15 cellular contexts compared by ENCODE assay signal in the genomic region with DNA sequence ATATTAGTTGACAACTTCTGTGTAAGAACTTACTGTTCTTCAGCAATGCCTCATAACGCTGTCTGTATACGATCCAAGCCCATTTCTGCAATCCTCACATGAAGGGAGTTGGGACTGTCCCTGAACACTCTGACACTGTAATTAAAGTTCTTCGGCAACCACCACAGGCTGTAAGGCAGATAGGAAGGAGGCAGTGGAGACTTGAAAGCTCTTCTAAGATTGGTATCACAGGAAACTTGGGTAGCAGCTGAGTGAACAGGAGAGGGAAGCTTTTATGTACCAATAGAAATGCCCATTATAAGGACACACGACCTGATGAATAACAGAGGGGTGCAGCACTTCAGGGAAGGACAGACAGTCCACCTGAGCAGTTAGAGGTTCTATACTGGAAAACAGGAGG. TPM values are rescaled to one million over a fixed set of nuclear protein-coding genes. Genes with fewer than 3 reads are reported as not detected.
DNase-seq lines count a peak whose midpoint lies in the region; ATAC-seq and TF ChIP-seq lines count a peak whose summit lies in the region.
"Had no signal": no experiment of that assay in that cellular context is flagged by ENCODE, and none has a peak within 500 bp of the region (broad histone marks: within the 10 kb centered on the region; RNA-seq: fewer than 3 reads in every experiment).

No MANE protein-coding gene starts in this region.

- ATAC-seq in DND-41 (ENCODE audit: insufficient read depth, low read depth) (peak; percentile 77), GM21423 (IDR thresholded peaks at IDR 0.05; ENCODE audit: unreplicated experiment) (peak; percentile 35), WTC11 (no peak)
- ATAC-seq: activated T-cell treated with anti-CD3 and anti-CD28 coated beads, Interleukin-2, amount 50 U/mL, for 4 hours; HCT116 had no signal

- intact Hi-C loops in posterior cingulate gyrus (cut with DNase I): loop anchor here (5.0 kb wide), 1 partner anchor 282 kb away; no protein-coding TSS in a partner anchor

- POLR2A ChIA-PET in WTC11 (lab: Charles Lee): no interaction called here

- peak overlapping the region; percentile 24 for H3K9ac ChIP-seq in DND-41 (ENCODE audit: low read depth, low read length)

- H3K4me2 ChIP-seq in DND-41 (ENCODE audit: insufficient read depth, low read length): peak overlapping the region; percentile 31

- H3K4me1 ChIP-seq in DND-41 (ENCODE audit: insufficient read depth, low read length) (peaks cover 59% of the 10 kb centered on the region), neutrophil (ENCODE audit: control insufficient read depth in 1 of 2, insufficient read depth in 1 of 2, low read depth in 1 of 2, low read length in 1 of 2) (peaks cover 58 to 59% of the 10 kb centered on the region in 2 experiments)

- H3K79me2 ChIP-seq in DND-41 (ENCODE audit: insufficient read depth, low read length): no peaks in the 10 kb centered on the region; the same call in 1 of the 2 replicates

- H3K27me3 Mint-ChIP-seq in WTC11 (ENCODE audit: low read depth): no peaks in the 10 kb centered on the region

- no peaks in the 10 kb centered on the region for H3K27me3 ChIP-seq in DND-41 (ENCODE audit: insufficient read depth, low read length, poor library complexity)
- no peaks in the 10 kb centered on the region for H3K27me3 ChIP-seq in neutrophil
- no peaks in the 10 kb centered on the region for H3K27me3 ChIP-seq in H7 (ENCODE audit: control insufficient read depth, insufficient read depth, low read length)
- H3K27me3 ChIP-seq: colonic mucosa, sigmoid colon had no signal

- peak overlapping the region; percentile 5; the same call in 1 of the 2 replicates for H3K27ac Mint-ChIP-seq in WTC11

- DNase-seq in DND-41: peak; percentile 53
- no peak for DNase-seq in WTC11 (ENCODE audit: low spot score)
- DNase-seq in amniotic stem cell (lab: John Stamatoyannopoulos, UW): no peak
- DNase-seq in H7: no peak
- no peak for DNase-seq in posterior cingulate gyrus
- DNase-seq: activated T-cell treated with anti-CD3 and anti-CD28 coated beads, Interleukin-2, amount 50 U/mL, for 4 hours; colonic mucosa; NCI-H524; sigmoid colon had no signal

- no peaks in the 10 kb centered on the region for H4K20me1 ChIP-seq in DND-41 (ENCODE audit: insufficient read depth, low read length)

- H3K36me3 ChIP-seq in DND-41 (ENCODE audit: insufficient read depth, low read length) (no peaks in the 10 kb centered on the region), neutrophil (no peaks in the 10 kb centered on the region), H7 (replicated peaks; ENCODE audit: control insufficient read depth, insufficient read depth, low read length) (no peaks in the 10 kb centered on the region)
- H3K36me3 ChIP-seq: colonic mucosa, sigmoid colon had no signal

- CTCF ChIA-PET in WTC11 (lab: Charles Lee): interaction anchor here (1.4 to 2.9 kb wide), 3 partner anchors 9 to 202 kb away, joined by 7 to 12 read pairs (median 10); no protein-coding TSS in a partner anchor

- no peak overlapping the region for H3K4me3 Mint-ChIP-seq in WTC11
- H3K4me3 Mint-ChIP-seq: activated T-cell treated with anti-CD3 and anti-CD28 coated beads, Interleukin-2, amount 50 U/mL, for 4 hours had no signal

- peak overlapping the region; percentile 52 for H3K27ac ChIP-seq in DND-41 (ENCODE audit: low read length)
- peak overlapping the region; percentile 100 for H3K27ac ChIP-seq in neutrophil
- H3K27ac ChIP-seq: C4-2B, colonic mucosa, epithelial cell of prostate, sigmoid colon, VCaP had no signal

- no peaks in the 10 kb centered on the region for H3K36me3 Mint-ChIP-seq in WTC11

- H3K4me1 Mint-ChIP-seq in WTC11: peaks cover 30% of the 10 kb centered on the region

- TF ChIP-seq CTCF in DND-41 (IDR thresholded peaks at IDR 0.05; ENCODE audit: borderline replicate concordance, extremely low read depth, low read length, poor library complexity, severe bottlenecking) (no peak), WTC11 (IDR thresholded peaks at IDR 0.05) (no peak), neutrophil (IDR thresholded peaks at IDR 0.05) (no peak)

- H3K9me3 ChIP-seq in DND-41 (ENCODE audit: insufficient read depth, low read length, severe bottlenecking) (no peaks in the 10 kb centered on the region), neutrophil (no peaks in the 10 kb centered on the region)
- H3K9me3 ChIP-seq: colonic mucosa, sigmoid colon had no signal

- no peak overlapping the region for H2AFZ ChIP-seq in DND-41 (ENCODE audit: low read depth, low read length)

- H3K4me3 ChIP-seq in DND-41 (ENCODE audit: low read depth in 1 of 2, low read length in 2 of 2) (no peak overlapping the region), neutrophil (ENCODE audit: low read depth in 1 of 2, low read length in 1 of 2) (no peak overlapping the region), H7 (ENCODE audit: insufficient read depth, low read depth, low read length) (no peak overlapping the region)
- H3K4me3 ChIP-seq: colonic mucosa, sigmoid colon had no signal

- no peaks in the 10 kb centered on the region for H3K9me3 Mint-ChIP-seq in WTC11
- H3K9me3 Mint-ChIP-seq: activated T-cell treated with anti-CD3 and anti-CD28 coated beads, Interleukin-2, amount 50 U/mL, for 4 hours had no signal

TF ChIP-seq in WTC11, 78 proteins besides CTCF, POLR2A, EP300 and RAD21 (continues in another document):
- TF ChIP-seq, protein P1, sequence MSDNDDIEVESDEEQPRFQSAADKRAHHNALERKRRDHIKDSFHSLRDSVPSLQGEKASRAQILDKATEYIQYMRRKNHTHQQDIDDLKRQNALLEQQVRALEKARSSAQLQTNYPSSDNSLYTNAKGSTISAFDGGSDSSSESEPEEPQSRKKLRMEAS (CRISPR knock-in tag; IDR thresholded peaks at IDR 0.05): no peak
- no peak for TF ChIP-seq ZNF121 (CRISPR knock-in tag; IDR thresholded peaks at IDR 0.05)
- TF ChIP-seq, protein P2, sequence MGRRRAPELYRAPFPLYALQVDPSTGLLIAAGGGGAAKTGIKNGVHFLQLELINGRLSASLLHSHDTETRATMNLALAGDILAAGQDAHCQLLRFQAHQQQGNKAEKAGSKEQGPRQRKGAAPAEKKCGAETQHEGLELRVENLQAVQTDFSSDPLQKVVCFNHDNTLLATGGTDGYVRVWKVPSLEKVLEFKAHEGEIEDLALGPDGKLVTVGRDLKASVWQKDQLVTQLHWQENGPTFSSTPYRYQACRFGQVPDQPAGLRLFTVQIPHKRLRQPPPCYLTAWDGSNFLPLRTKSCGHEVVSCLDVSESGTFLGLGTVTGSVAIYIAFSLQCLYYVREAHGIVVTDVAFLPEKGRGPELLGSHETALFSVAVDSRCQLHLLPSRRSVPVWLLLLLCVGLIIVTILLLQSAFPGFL (CRISPR knock-in tag; IDR thresholded peaks at IDR 0.05; ENCODE audit: borderline replicate concordance): no peak
- TF ChIP-seq, protein P3, sequence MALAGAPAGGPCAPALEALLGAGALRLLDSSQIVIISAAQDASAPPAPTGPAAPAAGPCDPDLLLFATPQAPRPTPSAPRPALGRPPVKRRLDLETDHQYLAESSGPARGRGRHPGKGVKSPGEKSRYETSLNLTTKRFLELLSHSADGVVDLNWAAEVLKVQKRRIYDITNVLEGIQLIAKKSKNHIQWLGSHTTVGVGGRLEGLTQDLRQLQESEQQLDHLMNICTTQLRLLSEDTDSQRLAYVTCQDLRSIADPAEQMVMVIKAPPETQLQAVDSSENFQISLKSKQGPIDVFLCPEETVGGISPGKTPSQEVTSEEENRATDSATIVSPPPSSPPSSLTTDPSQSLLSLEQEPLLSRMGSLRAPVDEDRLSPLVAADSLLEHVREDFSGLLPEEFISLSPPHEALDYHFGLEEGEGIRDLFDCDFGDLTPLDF (CRISPR knock-in tag; IDR thresholded peaks at IDR 0.05): no peak
- TF ChIP-seq, protein P4, sequence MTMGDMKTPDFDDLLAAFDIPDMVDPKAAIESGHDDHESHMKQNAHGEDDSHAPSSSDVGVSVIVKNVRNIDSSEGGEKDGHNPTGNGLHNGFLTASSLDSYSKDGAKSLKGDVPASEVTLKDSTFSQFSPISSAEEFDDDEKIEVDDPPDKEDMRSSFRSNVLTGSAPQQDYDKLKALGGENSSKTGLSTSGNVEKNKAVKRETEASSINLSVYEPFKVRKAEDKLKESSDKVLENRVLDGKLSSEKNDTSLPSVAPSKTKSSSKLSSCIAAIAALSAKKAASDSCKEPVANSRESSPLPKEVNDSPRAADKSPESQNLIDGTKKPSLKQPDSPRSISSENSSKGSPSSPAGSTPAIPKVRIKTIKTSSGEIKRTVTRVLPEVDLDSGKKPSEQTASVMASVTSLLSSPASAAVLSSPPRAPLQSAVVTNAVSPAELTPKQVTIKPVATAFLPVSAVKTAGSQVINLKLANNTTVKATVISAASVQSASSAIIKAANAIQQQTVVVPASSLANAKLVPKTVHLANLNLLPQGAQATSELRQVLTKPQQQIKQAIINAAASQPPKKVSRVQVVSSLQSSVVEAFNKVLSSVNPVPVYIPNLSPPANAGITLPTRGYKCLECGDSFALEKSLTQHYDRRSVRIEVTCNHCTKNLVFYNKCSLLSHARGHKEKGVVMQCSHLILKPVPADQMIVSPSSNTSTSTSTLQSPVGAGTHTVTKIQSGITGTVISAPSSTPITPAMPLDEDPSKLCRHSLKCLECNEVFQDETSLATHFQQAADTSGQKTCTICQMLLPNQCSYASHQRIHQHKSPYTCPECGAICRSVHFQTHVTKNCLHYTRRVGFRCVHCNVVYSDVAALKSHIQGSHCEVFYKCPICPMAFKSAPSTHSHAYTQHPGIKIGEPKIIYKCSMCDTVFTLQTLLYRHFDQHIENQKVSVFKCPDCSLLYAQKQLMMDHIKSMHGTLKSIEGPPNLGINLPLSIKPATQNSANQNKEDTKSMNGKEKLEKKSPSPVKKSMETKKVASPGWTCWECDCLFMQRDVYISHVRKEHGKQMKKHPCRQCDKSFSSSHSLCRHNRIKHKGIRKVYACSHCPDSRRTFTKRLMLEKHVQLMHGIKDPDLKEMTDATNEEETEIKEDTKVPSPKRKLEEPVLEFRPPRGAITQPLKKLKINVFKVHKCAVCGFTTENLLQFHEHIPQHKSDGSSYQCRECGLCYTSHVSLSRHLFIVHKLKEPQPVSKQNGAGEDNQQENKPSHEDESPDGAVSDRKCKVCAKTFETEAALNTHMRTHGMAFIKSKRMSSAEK (CRISPR knock-in tag; IDR thresholded peaks at IDR 0.05; ENCODE audit: borderline replicate concordance): no peak
- TF ChIP-seq ZNF423 (CRISPR knock-in tag; IDR thresholded peaks at IDR 0.05): no peak
- no peak for TF ChIP-seq ESRRA (CRISPR knock-in tag; IDR thresholded peaks at IDR 0.05; ENCODE audit: borderline replicate concordance)
- TF ChIP-seq, protein P5, sequence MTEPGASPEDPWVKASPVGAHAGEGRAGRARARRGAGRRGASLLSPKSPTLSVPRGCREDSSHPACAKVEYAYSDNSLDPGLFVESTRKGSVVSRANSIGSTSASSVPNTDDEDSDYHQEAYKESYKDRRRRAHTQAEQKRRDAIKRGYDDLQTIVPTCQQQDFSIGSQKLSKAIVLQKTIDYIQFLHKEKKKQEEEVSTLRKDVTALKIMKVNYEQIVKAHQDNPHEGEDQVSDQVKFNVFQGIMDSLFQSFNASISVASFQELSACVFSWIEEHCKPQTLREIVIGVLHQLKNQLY (CRISPR knock-in tag; IDR thresholded peaks at IDR 0.05): no peak
- no peak for TF ChIP-seq ETV6 (CRISPR knock-in tag; IDR thresholded peaks at IDR 0.05)
- no peak for TF ChIP-seq NR2C2 (CRISPR knock-in tag; IDR thresholded peaks at IDR 0.05)
- no peak for TF ChIP-seq SOX15 (CRISPR knock-in tag; IDR thresholded peaks at IDR 0.05)

RNA-seq across cellular contexts. Expression of a gene that starts 12.0 kb away (rescaled TPM):
- total RNA-seq in WTC11 (2021): 8.5 to 10.6 TPM (median 9.7 TPM) in 3 replicates
- 7.6 and 9.6 TPM in 2 replicates for total RNA-seq in H7 (2014; rRNA removed; shearing (Covaris generic))
